ENCODE assay signal across 7 cellular contexts in the genomic region with DNA sequence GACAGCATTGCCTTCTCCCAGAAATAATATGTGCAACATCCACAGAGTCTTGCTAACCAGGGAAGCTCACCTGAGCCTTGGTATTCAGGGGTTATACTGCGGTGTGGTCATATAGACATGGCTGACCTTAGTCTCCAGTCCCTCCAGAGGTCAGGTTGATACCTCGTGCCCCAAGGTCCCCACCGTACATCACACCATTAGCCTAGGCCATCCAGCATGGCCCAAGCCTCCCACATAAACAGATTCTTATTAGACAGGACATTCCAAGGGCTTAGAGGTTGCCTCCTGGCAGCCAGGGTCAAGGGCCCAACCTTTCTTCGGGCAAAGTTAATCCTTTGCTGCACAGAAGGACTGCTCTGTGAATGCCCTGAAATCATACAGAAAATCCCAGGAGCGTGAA. TPM values are rescaled to one million over a fixed set of nuclear protein-coding genes. Genes with fewer than 3 reads are reported as not detected.
"Had no signal": no experiment of that assay in that cellular context is flagged by ENCODE, and none has a peak within 500 bp of the region (broad histone marks: within the 10 kb centered on the region; RNA-seq: fewer than 3 reads in every experiment).

No MANE protein-coding gene starts in this region.

- H3K9ac ChIP-seq: GM23248 had no signal

- DNase-seq: GM23248, H7, KBM-7 had no signal

- ATAC-seq: HepG2 had no signal

- H3K27ac Mint-ChIP-seq: IgD-negative memory B cell had no signal

- H3K4me3 ChIP-seq: GM23248, HAP-1 had no signal

- H3K27ac ChIP-seq: GM23248, HL-60 had no signal

- H3K36me3 ChIP-seq: HAP-1 had no signal

- H3K9me3 Mint-ChIP-seq: IgD-negative memory B cell had no signal

- H3K4me3 Mint-ChIP-seq: IgD-negative memory B cell had no signal

- H2AFZ ChIP-seq: GM23248 had no signal

- FAIRE-seq: HepG2 had no signal

- H3K4me1 ChIP-seq: HAP-1 had no signal

- H3K9me3 ChIP-seq: HAP-1 had no signal

RNA-seq across cellular contexts. Expression of gene ACAN, which starts 18.8 kb away (rescaled TPM):
- total RNA-seq: GM23248, HepG2 had no signal
- polyA plus RNA-seq: GM23248, HepG2, IgD-negative memory B cell had no signal
